ENCODE assay signal across 12 cellular contexts in genomic region chr3:62374375-62374876, GRCh38. TPM values are rescaled to one million over a fixed set of nuclear protein-coding genes. Genes with fewer than 3 reads are reported as not detected.
DNase-seq lines count a peak whose midpoint lies in the region; ATAC-seq and TF ChIP-seq lines count a peak whose summit lies in the region.
"Had no signal": no experiment of that assay in that cellular context is flagged by ENCODE, and none has a peak within 500 bp of the region (broad histone marks: within the 10 kb centered on the region; RNA-seq: fewer than 3 reads in every experiment).

No MANE protein-coding gene starts in this region.

- H2AFZ ChIP-seq in PC-9 = no peak overlapping the region

- no peaks in the 10 kb centered on the region for H3K79me2 ChIP-seq in PC-9 (ENCODE audit: low read depth)

- H3K27me3 Mint-ChIP-seq in nephron (ENCODE audit: low read depth) = peaks cover 100% of the 10 kb centered on the region
- H3K27me3 Mint-ChIP-seq in CD8-positive, alpha-beta T cell (ENCODE audit: low read depth) = peaks cover 62% of the 10 kb centered on the region

- H3K4me3 Mint-ChIP-seq in nephron = peak overlapping the region; percentile 4 to 20 (median 9)
- no peak overlapping the region for H3K4me3 Mint-ChIP-seq in CD8-positive, alpha-beta T cell
- H3K4me3 Mint-ChIP-seq: activated CD4-positive, alpha-beta memory T cell treated with anti-CD3 and anti-CD28 coated beads for 36 hours had no signal

- peak overlapping the region; percentile 43 for H3K4me3 ChIP-seq in AG10803 (ENCODE audit: low read length)
- H3K4me3 ChIP-seq in HUES64 (ENCODE audit: low read length) = peak overlapping the region; percentile 36
- H3K4me3 ChIP-seq in epithelial cell of proximal tubule (ENCODE audit: low read depth, low read length) = peak overlapping the region; percentile 30
- no peak overlapping the region for H3K4me3 ChIP-seq in PC-9
- H3K4me3 ChIP-seq in CD8-positive, alpha-beta T cell (ENCODE audit: low read depth, low read length) = no peak overlapping the region

- no peak overlapping the region for H3K27ac ChIP-seq in HUES64 (ENCODE audit: low read depth, low read length)
- H3K27ac ChIP-seq in PC-9 = no peak overlapping the region
- H3K27ac ChIP-seq in CD8-positive, alpha-beta T cell (ENCODE audit: low read depth, low read length) = no peak overlapping the region
- H3K27ac ChIP-seq: pancreas had no signal

- peaks cover 100% of the 10 kb centered on the region for H3K27me3 ChIP-seq in HUES64 (ENCODE audit: insufficient read depth, low read length)
- peaks cover 19% of the 10 kb centered on the region; the same call in 1 of the 2 replicates for H3K27me3 ChIP-seq in PC-9 (ENCODE audit: insufficient read depth, low read depth)
- peaks cover 37% of the 10 kb centered on the region for H3K27me3 ChIP-seq in CD8-positive, alpha-beta T cell (ENCODE audit: insufficient read depth, low read length)

- no peaks in the 10 kb centered on the region for H3K36me3 Mint-ChIP-seq in nephron (ENCODE audit: low read depth)
- H3K36me3 Mint-ChIP-seq in CD8-positive, alpha-beta T cell = no peaks in the 10 kb centered on the region
- H3K36me3 Mint-ChIP-seq: activated CD4-positive, alpha-beta memory T cell treated with anti-CD3 and anti-CD28 coated beads for 36 hours had no signal

- H3K9me3 Mint-ChIP-seq in nephron = peaks cover 6% of the 10 kb centered on the region
- no peaks in the 10 kb centered on the region for H3K9me3 Mint-ChIP-seq in CD8-positive, alpha-beta T cell
- H3K9me3 Mint-ChIP-seq: activated CD4-positive, alpha-beta memory T cell treated with anti-CD3 and anti-CD28 coated beads for 36 hours had no signal

- no peak overlapping the region for H3K27ac Mint-ChIP-seq in nephron
- no peak overlapping the region for H3K27ac Mint-ChIP-seq in CD8-positive, alpha-beta T cell
- H3K27ac Mint-ChIP-seq: activated CD4-positive, alpha-beta memory T cell treated with anti-CD3 and anti-CD28 coated beads for 36 hours had no signal

- BruUV-seq in PC-9 (replicated peaks; lab: Mats Ljungman, UMichigan) = no TSS peak

- H3K36me3 ChIP-seq in HUES64 (ENCODE audit: insufficient read depth, low read length) (no peaks in the 10 kb centered on the region), PC-9 (ENCODE audit: low read depth) (no peaks in the 10 kb centered on the region)
- H3K36me3 ChIP-seq in CD8-positive, alpha-beta T cell (ENCODE audit: insufficient read depth, low read length) = no peaks in the 10 kb centered on the region
- H3K36me3 ChIP-seq: pancreas had no signal

- H3K4me1 Mint-ChIP-seq in nephron = peaks cover 32% of the 10 kb centered on the region
- H3K4me1 Mint-ChIP-seq in CD8-positive, alpha-beta T cell (ENCODE audit: low read depth) = peaks cover 10% of the 10 kb centered on the region

- TF ChIP-seq CTCF in AG10803 (conservative IDR thresholded peaks at IDR 0.05; ENCODE audit: low read length) (no peak), epithelial cell of proximal tubule (conservative IDR thresholded peaks at IDR 0.05; ENCODE audit: low read depth, low read length) (no peak), nephron (IDR thresholded peaks at IDR 0.05; ENCODE audit: unreplicated experiment in 3 of 3) (no peak), PC-9 (conservative IDR thresholded peaks at IDR 0.05) (no peak)
- TF ChIP-seq CTCF in CD8-positive, alpha-beta T cell (IDR thresholded peaks at IDR 0.05) = no peak

- H3K4me1 ChIP-seq in HUES64 (ENCODE audit: insufficient read depth, low read length) (peaks cover 70% of the 10 kb centered on the region), PC-9 (replicated peaks; ENCODE audit: insufficient read depth) (no peaks in the 10 kb centered on the region)
- H3K4me1 ChIP-seq in CD8-positive, alpha-beta T cell (ENCODE audit: insufficient read depth, low read length) = no peaks in the 10 kb centered on the region

- DNase-seq in AG10803 (ENCODE audit: low read depth) (peak; percentile 13), epithelial cell of proximal tubule (ENCODE audit: low read depth) (peak; percentile 6), PC-9 (no peak)
- no peak for DNase-seq in stimulated activated CD4-positive, alpha-beta T cell treated with anti-CD3 and anti-CD28 coated beads, Interleukin-1b, Interleukin-23, amount 100 ng/mL, for 48 hours
- DNase-seq in activated effector memory CD4-positive, alpha-beta T cell treated with anti-CD3 and anti-CD28 coated beads, Interleukin-2, amount 50 U/mL, for 16 hours = no peak
- no peak for DNase-seq in CD8-positive, alpha-beta T cell
- DNase-seq: activated CD4-positive, alpha-beta memory T cell treated with anti-CD3 and anti-CD28 coated beads for 36 hours; aorta; SIG-M5 had no signal

- ATAC-seq in CD8-positive, alpha-beta T cell = no peak
- ATAC-seq: pancreas had no signal

- no peak overlapping the region for H3K4me2 ChIP-seq in PC-9

- no peaks in the 10 kb centered on the region for H3K9me2 ChIP-seq in PC-9 (ENCODE audit: insufficient read depth)

- no peaks in the 10 kb centered on the region for H3F3A ChIP-seq in PC-9 (ENCODE audit: insufficient read depth, low read depth)

- no peaks in the 10 kb centered on the region for H4K20me1 ChIP-seq in PC-9 (ENCODE audit: insufficient read depth)

- under 1% methylated on average over 22 of the region's 22 CpGs for WGBS in HUES64

- CTCF ChIA-PET in PC-9 (lab: Charles Lee) = no interaction called here
- CTCF ChIA-PET in CD8-positive, alpha-beta T cell (lab: Charles Lee) = no interaction called here

- H3K9ac ChIP-seq in HUES64 (ENCODE audit: low read depth, low read length) = no peak overlapping the region

- POLR2A ChIA-PET in PC-9 (lab: Charles Lee; ENCODE audit: unreplicated experiment) = no interaction called here
- POLR2A ChIA-PET in CD8-positive, alpha-beta T cell (lab: Charles Lee) = no interaction called here

- no peaks in the 10 kb centered on the region for H3K9me3 ChIP-seq in HUES64 (ENCODE audit: insufficient read depth, low read depth, low read length)
- H3K9me3 ChIP-seq in PC-9 (ENCODE audit: insufficient read depth, low read depth) = no peaks in the 10 kb centered on the region
- no peaks in the 10 kb centered on the region for H3K9me3 ChIP-seq in CD8-positive, alpha-beta T cell (ENCODE audit: low read length)
- H3K9me3 ChIP-seq: pancreas had no signal

- intact Hi-C loops in PC-9 (cut with micrococcal nuclease; ENCODE audit: unreplicated experiment) = no loop called here
- intact Hi-C loops in CD8-positive, alpha-beta T cell (cut with DNase I, micrococcal nuclease) = no loop called here

RNA-seq across cellular contexts. Expression of gene FEZF2, which starts 1.1 kb away (rescaled TPM):
- 0.35 TPM for polyA plus RNA-seq in HUES64 (2013, experiment 1 of 2)
- 0.44 TPM for polyA plus RNA-seq in HUES64 (2013, experiment 2 of 2)
- total RNA-seq in epithelial cell of proximal tubule (not detected in 2 replicates), PC-9 (2021) (not detected in 2 replicates)
- total RNA-seq in CD8-positive, alpha-beta T cell = not detected
- total RNA-seq: activated CD4-positive, alpha-beta memory T cell treated with anti-CD3 and anti-CD28 coated beads for 36 hours; aorta; pancreas had no signal
- polyA plus RNA-seq: aorta had no signal

Comparison
In these comparisons a context has a peak if more than half of its experiments do, and no peak if none do; other contexts are left out.
1. DNase-seq: peak in AG10803 (single experiment) and epithelial cell of proximal tubule (single experiment); none in PC-9 (0 of 2), stimulated activated CD4-positive, alpha-beta T cell treated with anti-CD3 and anti-CD28 coated beads, Interleukin-1b, Interleukin-23, amount 100 ng/mL, for 48 hours (single experiment), activated effector memory CD4-positive, alpha-beta T cell treated with anti-CD3 and anti-CD28 coated beads, Interleukin-2, amount 50 U/mL, for 16 hours (single experiment) and CD8-positive, alpha-beta T cell (0 of 7).
2. H3K4me3 ChIP-seq: peak in AG10803 (single experiment), HUES64 (single experiment) and epithelial cell of proximal tubule (single experiment); none in PC-9 (single experiment) and CD8-positive, alpha-beta T cell (single experiment).